ENCODE assay signal across 14 cellular contexts in the genomic region with DNA sequence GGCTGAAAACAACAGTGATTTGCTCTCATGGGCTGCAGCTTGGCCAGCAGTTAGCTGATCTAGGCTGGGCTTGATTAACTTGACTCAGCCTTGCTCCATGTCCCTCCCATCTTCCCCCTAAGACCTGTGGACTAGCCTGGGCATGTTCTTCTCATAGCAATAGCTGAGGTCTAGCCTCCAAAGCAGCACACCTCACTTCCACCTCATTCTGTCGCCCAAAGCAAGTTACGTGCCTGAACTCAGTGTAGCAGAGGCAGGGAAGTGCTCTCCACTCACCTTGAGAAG.
DNase-seq lines count a peak whose midpoint lies in the region; ATAC-seq and TF ChIP-seq lines count a peak whose summit lies in the region.
"Had no signal": no experiment of that assay in that cellular context is flagged by ENCODE, and none has a peak within 500 bp of the region (broad histone marks: within the 10 kb centered on the region; RNA-seq: fewer than 3 reads in every experiment).

No MANE protein-coding gene starts in this region.

- 87 to 92% methylated on average over 2 of the region's 2 CpGs for WGBS in sigmoid colon, 2 donors
- WGBS in aorta, 2 donors, result 88 to 90% methylated on average over 2 of the region's 2 CpGs

- DNase-seq in HFF-Myc (ENCODE audit: extremely low read depth, low read depth), result peak; percentile 89
- DNase-seq in astrocyte of the spinal cord (ENCODE audit: low read depth, low spot score), result peak; percentile 74
- peak; percentile 24 for DNase-seq in fibroblast of villous mesenchyme (ENCODE audit: low read depth)
- peak; percentile 19 for DNase-seq in sigmoid colon
- DNase-seq in aorta, result no peak
- no peak for DNase-seq in activated naive CD4-positive, alpha-beta T cell treated with anti-CD3 and anti-CD28 coated beads, Interleukin-2, amount 50 U/mL, for 16 hours
- DNase-seq in SKM-1 (lab: John Stamatoyannopoulos, UW; ENCODE audit: unreplicated experiment), result no peak
- DNase-seq: activated naive CD8-positive, alpha-beta T cell treated with anti-CD3 and anti-CD28 coated beads for 36 hours; CD8-positive, alpha-beta T cell; left lung; stimulated activated naive CD8-positive, alpha-beta T cell treated with anti-CD3 and anti-CD28 coated beads, Interleukin-15, Interleukin-2, amounts not matched to agents 100 U/mL and 50 U/mL, for 24 hours had no signal

- in situ Hi-C loops in astrocyte of the spinal cord (cut with HindIII; ENCODE audit: low sequenced_read_pairs), result no loop called here

- H3K27ac ChIP-seq in sigmoid colon (no peak overlapping the region), aorta (ENCODE audit: low read depth in 1 of 2, low read length in 2 of 2) (no peak overlapping the region)
- H3K27ac ChIP-seq: left lung, neural progenitor cell, SK-N-MC, VCaP had no signal

- intact Hi-C loops in sigmoid colon (cut with DNase I) (no loop called here), aorta (cut with DNase I) (no loop called here)

- peaks cover 0 to 12% (median 7%) of the 10 kb centered on the region in 4 donors for H3K36me3 ChIP-seq in sigmoid colon
- H3K36me3 ChIP-seq in aorta (ENCODE audit: control insufficient read depth in 1 of 2, insufficient read depth in 2 of 2, low read length in 1 of 2), result peaks cover 2 to 4% of the 10 kb centered on the region in 2 donors

- H3K4me3 ChIP-seq in HFF-Myc (replicated peaks; ENCODE audit: low read depth, low read length) (no peak overlapping the region), astrocyte of the spinal cord (ENCODE audit: low read depth, low read length) (no peak overlapping the region), fibroblast of villous mesenchyme (ENCODE audit: low read depth, low read length) (no peak overlapping the region), sigmoid colon (no peak overlapping the region), aorta (ENCODE audit: low read length in 2 of 2) (no peak overlapping the region)
- H3K4me3 ChIP-seq: left lung, neural progenitor cell, SK-N-MC had no signal

- no peak for ATAC-seq in aorta (ENCODE audit: low FRiP score)
- ATAC-seq: CD8-positive, alpha-beta T cell; left lung had no signal

- TF ChIP-seq CTCF in HFF-Myc (IDR thresholded peaks at IDR 0.05; ENCODE audit: low read depth, low read length, missing control alignments) (no peak), astrocyte of the spinal cord (IDR thresholded peaks at IDR 0.05; ENCODE audit: low read depth, low read length) (no peak), fibroblast of villous mesenchyme (IDR thresholded peaks at IDR 0.05; ENCODE audit: insufficient read depth, low read depth, low read length) (no peak), sigmoid colon (IDR thresholded peaks at IDR 0.05) (no peak)

- H3K27me3 ChIP-seq in sigmoid colon (no peaks in the 10 kb centered on the region), aorta (ENCODE audit: control insufficient read depth in 1 of 2, insufficient read depth in 2 of 2, low read length in 1 of 2) (no peaks in the 10 kb centered on the region)
- H3K27me3 ChIP-seq: left lung, neural progenitor cell had no signal

- TF ChIP-seq EP300 in sigmoid colon (IDR thresholded peaks at IDR 0.05), result no peak

- H3K9me3 ChIP-seq in sigmoid colon, result peaks cover 0 to 2% (median 0%) of the 10 kb centered on the region in 4 donors
- no peaks in the 10 kb centered on the region for H3K9me3 ChIP-seq in aorta (ENCODE audit: control insufficient read depth, low read length)

- TF ChIP-seq POLR2A in sigmoid colon (IDR thresholded peaks at IDR 0.05), result no peak

- H3K4me1 ChIP-seq in sigmoid colon (no peaks in the 10 kb centered on the region), aorta (ENCODE audit: control insufficient read depth in 1 of 2, insufficient read depth in 2 of 2, low read length in 2 of 2) (no peaks in the 10 kb centered on the region)
- H3K4me1 ChIP-seq: left lung, neural progenitor cell had no signal

Comparison
In these comparisons a context has a peak if more than half of its experiments do, and no peak if none do; other contexts are left out.
1. DNase-seq: peak in HFF-Myc (single experiment), astrocyte of the spinal cord (single experiment), fibroblast of villous mesenchyme (single experiment) and sigmoid colon (single experiment); none in aorta (0 of 2), activated naive CD4-positive, alpha-beta T cell treated with anti-CD3 and anti-CD28 coated beads, Interleukin-2, amount 50 U/mL, for 16 hours (single experiment) and SKM-1 (single experiment).